In genomic region chr13:32010137-32010536, GRCh38 we compare ENCODE assay signal across 21 cellular contexts. TPM values are rescaled to one million over a fixed set of nuclear protein-coding genes. Genes with fewer than 3 reads are reported as not detected.
DNase-seq lines count a peak whose midpoint lies in the region; ATAC-seq and TF ChIP-seq lines count a peak whose summit lies in the region.
"Had no signal": no experiment of that assay in that cellular context is flagged by ENCODE, and none has a peak within 500 bp of the region (broad histone marks: within the 10 kb centered on the region; RNA-seq: fewer than 3 reads in every experiment).

No MANE protein-coding gene starts in this region.

- ATAC-seq in SK-N-SH treated with all-trans-retinoic acid at 6 μM for 48 hours, result no peak
- ATAC-seq in HG02973 (IDR thresholded peaks at IDR 0.05; ENCODE audit: unreplicated experiment), result no peak
- ATAC-seq in GM21529 (IDR thresholded peaks at IDR 0.05; ENCODE audit: unreplicated experiment), result no peak
- ATAC-seq: activated CD4-positive, alpha-beta T cell treated with anti-CD3 and anti-CD28 coated beads for 36 hours; left lung had no signal

- DNase-seq in SK-N-SH, result no peak
- peak; percentile 29 for DNase-seq in cerebellum (ENCODE audit: low spot score)
- peak; percentile 7 for DNase-seq in left kidney (ENCODE audit: low read depth, low spot score)
- no peak for DNase-seq in activated CD4-positive, alpha-beta T cell treated with anti-CD3 and anti-CD28 coated beads for 4 hours
- DNase-seq in NCI-H187 treated with DMSO at 0.1 percent for 48 hours (lab: John Stamatoyannopoulos, UW), result no peak
- DNase-seq: activated CD4-positive, alpha-beta T cell treated with anti-CD3 and anti-CD28 coated beads for 36 hours; activated T-cell treated with anti-CD3 and anti-CD28 coated beads, Interleukin-2, amount 50 U/mL, for 48 hours; BE2C; DND-41; endodermal cell; head of caudate nucleus; left lung; naive B cell; NCI-H1417; NCI-H526 treated with DMSO at 0.1 percent for 48 hours; occipital lobe; stimulated activated CD4-positive, alpha-beta T cell treated with anti-CD3 and anti-CD28 coated beads, Interleukin-4, amount 100 ng/mL, for 1 hour; stimulated activated naive CD4-positive, alpha-beta T cell had no signal

- TF ChIP-seq CTCF in SK-N-SH (IDR thresholded peaks at IDR 0.05), result no peak

- H3K9me2 ChIP-seq in SK-N-SH, result no peaks in the 10 kb centered on the region

- H3K4me2 ChIP-seq in SK-N-SH, result no peak overlapping the region

- no peak overlapping the region for H3K4me3 ChIP-seq in SK-N-SH (ENCODE audit: low read depth in 2 of 2, low read length in 1 of 2)
- H3K4me3 ChIP-seq: left lung had no signal

- no peaks in the 10 kb centered on the region for H3F3A ChIP-seq in SK-N-SH (replicated peaks; ENCODE audit: insufficient read depth)

- TF ChIP-seq EP300 in SK-N-SH (IDR thresholded peaks at IDR 0.05; ENCODE audit: borderline replicate concordance in 1 of 2, low read depth in 1 of 2, low read length in 1 of 2), result no peak

- POLR2A ChIA-PET in SK-N-SH (lab: Yijun Ruan, JAX), result no interaction called here

- TF ChIP-seq RAD21 in SK-N-SH (IDR thresholded peaks at IDR 0.05; ENCODE audit: low read length), result no peak

- H3K4me1 ChIP-seq in SK-N-SH (ENCODE audit: control insufficient read depth in 1 of 2, insufficient read depth in 2 of 2, low read depth in 1 of 2, low read length in 1 of 2), result no peaks in the 10 kb centered on the region; a peak in 2 of 4 replicates
- H3K4me1 ChIP-seq: BE2C, left lung had no signal

- no peaks in the 10 kb centered on the region for H4K20me1 ChIP-seq in SK-N-SH (ENCODE audit: insufficient read depth)

- no peaks in the 10 kb centered on the region for H3K9me3 ChIP-seq in SK-N-SH
- H3K9me3 ChIP-seq: BE2C, left lung had no signal

- H3K79me2 ChIP-seq in SK-N-SH (ENCODE audit: insufficient read depth), result no peaks in the 10 kb centered on the region

- H3K36me3 ChIP-seq in SK-N-SH (replicated peaks in 1 of 2; ENCODE audit: control insufficient read depth in 1 of 2, insufficient read depth in 2 of 2, low read length in 1 of 2), result no peaks in the 10 kb centered on the region
- H3K36me3 ChIP-seq: BE2C, left lung had no signal

- H3K27ac ChIP-seq in SK-N-SH (ENCODE audit: low read depth in 2 of 2, low read length in 1 of 2), result no peak overlapping the region
- H3K27ac ChIP-seq: left lung had no signal

- CTCF ChIA-PET in SK-N-SH (lab: Yijun Ruan, JAX), result interaction anchor here (1.3 to 2.3 kb wide), 3 partner anchors 10 to 299 kb away, joined by 4 to 11 read pairs (median 9); no protein-coding TSS in a partner anchor

- WGBS in SK-N-SH (ENCODE audit: low lambda C conversion rate), result 32% methylated on average over 3 of the region's 3 CpGs

- H2AFZ ChIP-seq in SK-N-SH (ENCODE audit: low read depth), result no peak overlapping the region

- H3K27me3 ChIP-seq in SK-N-SH (ENCODE audit: insufficient read depth), result no peaks in the 10 kb centered on the region
- H3K27me3 ChIP-seq: BE2C, left lung had no signal

- H3K9ac ChIP-seq in SK-N-SH, result no peak overlapping the region

TF ChIP-seq in SK-N-SH treated with all-trans-retinoic acid at 6 μM for 48 hours, 23 proteins besides CTCF, POLR2A, EP300 and RAD21:
- TF ChIP-seq ARNTL (CRISPR knock-in tag; IDR thresholded peaks at IDR 0.05; ENCODE audit: borderline replicate concordance, low read depth) (no peak), RARB (CRISPR knock-in tag; IDR thresholded peaks at IDR 0.05) (no peak), GLIS3 (CRISPR knock-in tag; IDR thresholded peaks at IDR 0.05) (no peak), CREB5 (CRISPR knock-in tag; IDR thresholded peaks at IDR 0.05; ENCODE audit: low read depth) (no peak), ISL1 (CRISPR knock-in tag; IDR thresholded peaks at IDR 0.05) (peak; percentile 72)

TF ChIP-seq in SK-N-SH, 30 proteins besides CTCF, POLR2A, EP300 and RAD21:
- TF ChIP-seq USF2 (IDR thresholded peaks at IDR 0.05; ENCODE audit: borderline replicate concordance, low read depth, low read length) (no peak), POLR2AphosphoS5 (IDR thresholded peaks at IDR 0.05; ENCODE audit: low read depth, low read length) (no peak), MEF2A (IDR thresholded peaks at IDR 0.05; ENCODE audit: borderline replicate concordance, low read depth) (no peak), SMC3 (IDR thresholded peaks at IDR 0.05; ENCODE audit: low read depth, low read length) (no peak), GATA2 (CRISPR knock-in tag; IDR thresholded peaks at IDR 0.05) (no peak), CHD2 (IDR thresholded peaks at IDR 0.05; ENCODE audit: low read length, partially characterized antibody) (no peak), TCF12 (IDR thresholded peaks at IDR 0.05) (no peak), MAX (IDR thresholded peaks at IDR 0.05; ENCODE audit: low read depth) (no peak), FOXJ3 (CRISPR knock-in tag; IDR thresholded peaks at IDR 0.05) (no peak), TAF1 (IDR thresholded peaks at IDR 0.05; ENCODE audit: borderline replicate concordance, low read depth, low read length) (no peak), SIN3A (IDR thresholded peaks at IDR 0.05; ENCODE audit: borderline replicate concordance, low read depth, low read length) (no peak), YY1 (IDR thresholded peaks at IDR 0.05; ENCODE audit: low read depth) (no peak), IRF3 (IDR thresholded peaks at IDR 0.05; ENCODE audit: low read depth, low read length) (no peak), GABPA (IDR thresholded peaks at IDR 0.05; ENCODE audit: low read depth) (no peak), FOSL2 (IDR thresholded peaks at IDR 0.05; ENCODE audit: borderline replicate concordance, low read depth) (no peak)

RNA-seq across cellular contexts. Expression of gene FRY, which starts 21.4 kb away (rescaled TPM):
- polyA plus RNA-seq in SK-N-SH (2012; rRNA removed), result 1.4 and 2.1 TPM in 2 replicates
- 1.0 and 1.9 TPM in 2 replicates for polyA plus RNA-seq in SK-N-SH (2012; cell fraction: cytosol; rRNA removed)
- 3.1 and 3.5 TPM in 2 replicates for polyA plus RNA-seq in SK-N-SH (2012; cell fraction: nucleus; rRNA removed)
- total RNA-seq in cerebellum, result 76.3 TPM

Comparison
In these comparisons a context has a peak if more than half of its experiments do, and no peak if none do; other contexts are left out.
1. DNase-seq: peak in cerebellum (single experiment) and left kidney (single experiment); none in SK-N-SH (single experiment), activated CD4-positive, alpha-beta T cell treated with anti-CD3 and anti-CD28 coated beads for 4 hours (0 of 2) and NCI-H187 treated with DMSO at 0.1 percent for 48 hours (single experiment).